ENCODE assay signal across 9 cellular contexts in the genomic region with DNA sequence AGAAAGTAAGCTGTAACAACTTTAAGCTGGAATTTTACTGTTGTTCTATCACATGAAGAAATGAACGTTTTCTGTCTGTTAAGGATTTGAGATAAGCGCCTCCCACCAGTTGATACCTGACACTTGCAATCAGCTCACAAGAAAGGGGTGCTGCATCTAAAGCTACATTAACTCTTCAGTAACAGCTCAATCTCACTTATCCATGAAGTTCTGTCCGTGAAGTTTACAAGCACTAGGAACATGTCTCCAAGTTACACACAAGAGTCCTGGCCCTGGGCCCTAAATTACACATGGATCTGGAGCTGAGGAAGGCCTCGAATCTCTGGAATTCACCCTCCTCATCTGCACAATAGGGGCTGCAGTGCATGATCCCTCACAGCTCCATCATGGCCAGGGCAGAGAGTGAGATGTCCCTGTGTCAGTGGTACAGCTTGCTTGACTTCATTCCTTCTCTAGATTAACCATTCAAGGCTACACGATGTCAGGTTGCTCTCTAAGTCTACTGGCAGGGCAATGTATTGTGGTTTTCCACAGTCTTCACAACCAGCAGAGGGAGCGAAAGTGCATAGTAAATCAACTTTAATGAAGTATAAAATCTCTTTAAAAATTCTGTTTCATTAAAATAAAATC.
DNase-seq lines count a peak whose midpoint lies in the region; ATAC-seq, FAIRE-seq and TF ChIP-seq lines count a peak whose summit lies in the region.
"Had no signal": no experiment of that assay in that cellular context is flagged by ENCODE, and none has a peak within 500 bp of the region (broad histone marks: within the 10 kb centered on the region; RNA-seq: fewer than 3 reads in every experiment).

No MANE protein-coding gene starts in this region.

- H3K27me3 ChIP-seq in breast epithelium (no peaks in the 10 kb centered on the region), left ventricle myocardium inferior (ENCODE audit: low read depth) (no peaks in the 10 kb centered on the region), vagina (no peaks in the 10 kb centered on the region), small intestine (ENCODE audit: control insufficient read depth in 2 of 2, insufficient read depth in 2 of 2, low read length in 2 of 2) (peaks cover 0 to 3% of the 10 kb centered on the region in 2 donors)

- H3K27me3 Mint-ChIP-seq in MCF 10A (ENCODE audit: insufficient read depth, unreplicated experiment) = no peaks in the 10 kb centered on the region

- CTCF ChIA-PET in MCF 10A (lab: Yijun Ruan, JAX) = interaction anchor here (0.6 to 3.0 kb wide), 18 partner anchors 13 to 477 kb away, joined by 3 to 11 read pairs (median 4); partner anchors contain the start of gene SIM1

- no peaks in the 10 kb centered on the region for H3K4me1 ChIP-seq in breast epithelium
- peaks cover 3% of the 10 kb centered on the region for H3K4me1 ChIP-seq in left ventricle myocardium inferior
- peaks cover 19% of the 10 kb centered on the region for H3K4me1 ChIP-seq in vagina
- no peaks in the 10 kb centered on the region for H3K4me1 ChIP-seq in small intestine (ENCODE audit: control insufficient read depth in 2 of 2, insufficient read depth in 1 of 2, low read depth in 1 of 2, low read length in 1 of 2)

- TF ChIP-seq POLR2A in breast epithelium (IDR thresholded peaks at IDR 0.05) = no peak
- no peak for TF ChIP-seq POLR2A in vagina (IDR thresholded peaks at IDR 0.05)

- no peaks in the 10 kb centered on the region for H3K9me3 ChIP-seq in breast epithelium
- H3K9me3 ChIP-seq in SK-N-MC (ENCODE audit: low read depth, low read length) = no peaks in the 10 kb centered on the region
- no peaks in the 10 kb centered on the region for H3K9me3 ChIP-seq in left ventricle myocardium inferior (replicated peaks)
- H3K9me3 ChIP-seq in vagina = no peaks in the 10 kb centered on the region
- no peaks in the 10 kb centered on the region for H3K9me3 ChIP-seq in small intestine (ENCODE audit: control insufficient read depth, low read depth)

- peak; percentile 27 for TF ChIP-seq CTCF in MCF 10A (IDR thresholded peaks at IDR 0.05; ENCODE audit: unreplicated experiment)
- TF ChIP-seq CTCF in breast epithelium (IDR thresholded peaks at IDR 0.05) = peak in 1 of 3 donors; percentile 19
- TF ChIP-seq CTCF in left ventricle myocardium inferior (IDR thresholded peaks at IDR 0.05; ENCODE audit: borderline replicate concordance) = peak; percentile 33
- no peak for TF ChIP-seq CTCF in vagina (IDR thresholded peaks at IDR 0.05)

- no peak for FAIRE-seq in small intestine (lab: Jason Lieb, UNC)
- FAIRE-seq: TTC549 had no signal

- no peak for ATAC-seq in GM21737 (IDR thresholded peaks at IDR 0.05; ENCODE audit: unreplicated experiment)

- peak overlapping the region; percentile 11 for H3K9ac ChIP-seq in SK-N-MC (ENCODE audit: insufficient read length)

- H3K36me3 ChIP-seq in breast epithelium (no peaks in the 10 kb centered on the region), SK-N-MC (ENCODE audit: insufficient read depth, low read length) (no peaks in the 10 kb centered on the region), left ventricle myocardium inferior (no peaks in the 10 kb centered on the region), vagina (no peaks in the 10 kb centered on the region), small intestine (ENCODE audit: control insufficient read depth in 2 of 2, insufficient read depth in 2 of 2, low read length in 2 of 2) (no peaks in the 10 kb centered on the region)

- H3K36me3 Mint-ChIP-seq in MCF 10A (ENCODE audit: insufficient read depth, unreplicated experiment) = no peaks in the 10 kb centered on the region

- H3K4me3 ChIP-seq in breast epithelium = no peak overlapping the region
- peak overlapping the region; percentile 2; the same call in 1 of the 2 replicates for H3K4me3 ChIP-seq in SK-N-MC
- H3K4me3 ChIP-seq in left ventricle myocardium inferior = no peak overlapping the region
- no peak overlapping the region for H3K4me3 ChIP-seq in vagina
- H3K4me3 ChIP-seq in small intestine (ENCODE audit: low read depth in 1 of 2, low read length in 2 of 2) = no peak overlapping the region

- H3K4me1 Mint-ChIP-seq in MCF 10A (ENCODE audit: insufficient read depth, unreplicated experiment) = peaks cover 28% of the 10 kb centered on the region

- POLR2A ChIA-PET in MCF 10A (lab: Yijun Ruan, JAX) = interaction anchor here (0.6 to 1.2 kb wide), 2 partner anchors 54 to 55 kb away, joined by 3 read pairs; no protein-coding TSS in a partner anchor

- intact Hi-C loops in MCF 10A (cut with micrococcal nuclease) = loop anchor here (2.0 kb wide), 1 partner anchor 302 kb away; no protein-coding TSS in a partner anchor
- intact Hi-C loops in breast epithelium (cut with DNase I; ENCODE audit: low total_unique reads) = no loop called here
- intact Hi-C loops in left ventricle myocardium inferior (cut with micrococcal nuclease) = no loop called here
- intact Hi-C loops in vagina (cut with DNase I) = no loop called here

- H3K27ac Mint-ChIP-seq in MCF 10A (ENCODE audit: low read depth, unreplicated experiment) = peak overlapping the region; percentile 88

- peak; percentile 62 for DNase-seq in MCF 10A (ENCODE audit: unreplicated experiment)
- no peak for DNase-seq in breast epithelium (ENCODE audit: low spot score in 2 of 2)
- DNase-seq in SK-N-MC (ENCODE audit: low read depth, low spot score) = peak; percentile 53
- DNase-seq in left ventricle myocardium inferior = no peak
- DNase-seq in vagina (ENCODE audit: extremely low spot score in 2 of 2) = no peak
- DNase-seq in small intestine = no peak
- no peak for DNase-seq in SKM-1 treated with dmso at 0.1 percent for 144 hours (lab: John Stamatoyannopoulos, UW; ENCODE audit: unreplicated experiment)

- H3K27ac ChIP-seq in breast epithelium = peak overlapping the region in 1 of 2 donors; percentile 79
- H3K27ac ChIP-seq in SK-N-MC = peak overlapping the region; percentile 73
- peak overlapping the region; percentile 68 for H3K27ac ChIP-seq in left ventricle myocardium inferior (replicated peaks)
- H3K27ac ChIP-seq in vagina = peak overlapping the region; percentile 1
- H3K27ac ChIP-seq in small intestine (ENCODE audit: low read depth in 1 of 2, low read length in 1 of 2) = no peak overlapping the region

- no TSS peak for BruUV-seq in MCF 10A (replicated peaks; lab: Mats Ljungman, UMichigan)

- H3K9me3 Mint-ChIP-seq in MCF 10A (ENCODE audit: unreplicated experiment) = no peaks in the 10 kb centered on the region

- WGBS in small intestine, 3 donors = 44 to 46% (median 45%) methylated on average over 6 of the region's 6 CpGs

- H3K4me3 Mint-ChIP-seq in MCF 10A (ENCODE audit: unreplicated experiment) = peak overlapping the region; percentile 23

Comparison
In these comparisons a context has a peak if more than half of its experiments do, and no peak if none do; other contexts are left out.
1. DNase-seq: peak in MCF 10A (single experiment) and SK-N-MC (single experiment); none in breast epithelium (0 of 2), left ventricle myocardium inferior (single experiment), vagina (0 of 2), small intestine (single experiment) and SKM-1 treated with dmso at 0.1 percent for 144 hours (single experiment).
2. CTCF ChIP-seq: peak in MCF 10A (single experiment) and left ventricle myocardium inferior (single experiment); none in vagina (0 of 3).
3. H3K27ac ChIP-seq: peak in SK-N-MC (single experiment), left ventricle myocardium inferior (single experiment) and vagina (single experiment); none in small intestine (0 of 2).